23 cellular contexts compared by ENCODE assay signal in genomic region chr11:61862714-61863547, GRCh38. TPM values are rescaled to one million over a fixed set of nuclear protein-coding genes. Genes with fewer than 3 reads are reported as not detected.
DNase-seq lines count a peak whose midpoint lies in the region; ATAC-seq, FAIRE-seq and TF ChIP-seq lines count a peak whose summit lies in the region.
"Had no signal": no experiment of that assay in that cellular context is flagged by ENCODE, and none has a peak within 500 bp of the region (broad histone marks: within the 10 kb centered on the region; RNA-seq: fewer than 3 reads in every experiment).

No MANE protein-coding gene starts in this region.

- DNase-seq in MCF 10A (ENCODE audit: unreplicated experiment) (no peak), mammary epithelial cell (no peak), ELR (ENCODE audit: low read depth) (peak; percentile 14), RWPE2 (ENCODE audit: low spot score) (peak; percentile 56), endothelial cell of umbilical vein (ENCODE audit: low read depth, low spot score) (no peak)
- no peak for DNase-seq in activated naive CD4-positive, alpha-beta T cell treated with Interleukin-2 at 50 U/mL for 16 hours
- DNase-seq: 8988T; Calu3; CD4-positive, alpha-beta memory T cell; DMS53; EL; H9; Kasumi-1; NCI-H1105; NCI-H1694; NCI-H510A; NCI-H82; OCI-M1; SW 1271 had no signal

- H4K20me1 ChIP-seq in mammary epithelial cell (ENCODE audit: insufficient read depth, low read length) (no peaks in the 10 kb centered on the region), endothelial cell of umbilical vein (replicated peaks; ENCODE audit: control insufficient read depth, extremely low read depth, insufficient read depth, low read length) (no peaks in the 10 kb centered on the region)

- H3K4me1 Mint-ChIP-seq in MCF 10A (ENCODE audit: insufficient read depth, unreplicated experiment): peaks cover 6% of the 10 kb centered on the region
- H3K4me1 Mint-ChIP-seq: CD4-positive, alpha-beta memory T cell had no signal

- CTCF ChIA-PET in MCF 10A (lab: Yijun Ruan, JAX) (no interaction called here), mammary epithelial cell (lab: Charles Lee; ENCODE audit: low non-redundant PET) (no interaction called here), endothelial cell of umbilical vein (lab: Charles Lee) (interaction anchor here (1.1 to 1.5 kb wide), 2 partner anchors 66 to 219 kb away, joined by 3 to 5 read pairs; no protein-coding TSS in a partner anchor)

- H3K9me1 ChIP-seq in endothelial cell of umbilical vein (replicated peaks; ENCODE audit: control insufficient read depth, extremely low read depth, insufficient read depth, low read length): no peaks in the 10 kb centered on the region

- H3K4me1 ChIP-seq in mammary epithelial cell (ENCODE audit: insufficient read depth, low read length) (peaks cover 8% of the 10 kb centered on the region), RWPE2 (ENCODE audit: insufficient read depth, poor library complexity, severe bottlenecking) (no peaks in the 10 kb centered on the region), endothelial cell of umbilical vein (ENCODE audit: control insufficient read depth, extremely low read depth, insufficient read depth, low read length) (no peaks in the 10 kb centered on the region)

- no peak for ATAC-seq in RWPE2 (ENCODE audit: low read depth)
- ATAC-seq in GM21515 (IDR thresholded peaks at IDR 0.05; ENCODE audit: unreplicated experiment): no peak
- ATAC-seq in HG03520 (IDR thresholded peaks at IDR 0.05; ENCODE audit: unreplicated experiment): no peak

- WGBS in mammary epithelial cell (ENCODE audit: low coverage, missing lambda C conversion rate): 95% methylated on average over 13 of the region's 18 CpGs

- no peak for FAIRE-seq in endothelial cell of umbilical vein (lab: Jason Lieb, UNC)
- FAIRE-seq: GM12892 had no signal

- TF ChIP-seq POLR2A in endothelial cell of umbilical vein (IDR thresholded peaks at IDR 0.05; ENCODE audit: low read depth, low read length): no peak

- H3K9me3 ChIP-seq in mammary epithelial cell (replicated peaks; ENCODE audit: insufficient read depth, low read length) (no peaks in the 10 kb centered on the region), RWPE2 (ENCODE audit: severe bottlenecking) (no peaks in the 10 kb centered on the region), endothelial cell of umbilical vein (replicated peaks; ENCODE audit: control insufficient read depth, insufficient read depth, low read length) (no peaks in the 10 kb centered on the region)

- H3K27me3 Mint-ChIP-seq in MCF 10A (ENCODE audit: insufficient read depth, unreplicated experiment): no peaks in the 10 kb centered on the region
- H3K27me3 Mint-ChIP-seq: CD4-positive, alpha-beta memory T cell had no signal

- no peak overlapping the region for H2AFZ ChIP-seq in mammary epithelial cell (ENCODE audit: low read depth, low read length)
- no peak overlapping the region for H2AFZ ChIP-seq in endothelial cell of umbilical vein (ENCODE audit: low read depth, low read length)

- intact Hi-C loops in MCF 10A (cut with micrococcal nuclease): no loop called here
- intact Hi-C loops in mammary epithelial cell (cut with micrococcal nuclease): no loop called here
- intact Hi-C loops in endothelial cell of umbilical vein (cut with micrococcal nuclease): no loop called here

- H3K4me2 ChIP-seq in mammary epithelial cell (ENCODE audit: insufficient read depth, low read depth, low read length) (no peak overlapping the region), endothelial cell of umbilical vein (ENCODE audit: insufficient read depth, low read length) (no peak overlapping the region)

- no peak overlapping the region for H3K4me3 Mint-ChIP-seq in MCF 10A (ENCODE audit: unreplicated experiment)
- H3K4me3 Mint-ChIP-seq: CD4-positive, alpha-beta memory T cell; H9; IgD-negative memory B cell had no signal

- dilution Hi-C loops in mammary epithelial cell (cut with HindIII; ENCODE audit: low sequenced_read_pairs) (no loop called here), endothelial cell of umbilical vein (cut with MboI; ENCODE audit: extremely low pct_ligation_motif_present, low sequenced_read_pairs) (no loop called here)

- H3K27ac ChIP-seq in mammary epithelial cell (ENCODE audit: insufficient read depth, low read depth, low read length) (no peak overlapping the region), RWPE2 (ENCODE audit: poor library complexity, severe bottlenecking) (no peak overlapping the region), endothelial cell of umbilical vein (ENCODE audit: insufficient read depth, low read depth, low read length) (no peak overlapping the region)

- peak overlapping the region; percentile 71 for H3K27ac Mint-ChIP-seq in MCF 10A (ENCODE audit: low read depth, unreplicated experiment)
- H3K27ac Mint-ChIP-seq: IgD-negative memory B cell had no signal

- BruUV-seq in MCF 10A (replicated peaks; lab: Mats Ljungman, UMichigan) (no TSS peak), mammary epithelial cell (replicated peaks; lab: Mats Ljungman, UMichigan) (no TSS peak), endothelial cell of umbilical vein (replicated peaks; lab: Mats Ljungman, UMichigan) (no TSS peak)

- POLR2A ChIA-PET in MCF 10A (lab: Yijun Ruan, JAX) (no interaction called here), endothelial cell of umbilical vein (lab: Charles Lee) (no interaction called here)

- H3K9ac ChIP-seq in mammary epithelial cell (ENCODE audit: insufficient read depth, low read length) (no peak overlapping the region), endothelial cell of umbilical vein (replicated peaks; ENCODE audit: extremely low read depth, insufficient read depth, low read length) (no peak overlapping the region)

- in situ Hi-C loops in mammary epithelial cell (cut with MboI; ENCODE audit: low sequenced_read_pairs in 2 of 2): no loop called here

- no peaks in the 10 kb centered on the region for H3K79me2 ChIP-seq in mammary epithelial cell (ENCODE audit: insufficient read depth, low read length)
- no peaks in the 10 kb centered on the region for H3K79me2 ChIP-seq in endothelial cell of umbilical vein (ENCODE audit: control insufficient read depth, insufficient read depth, low read length)

- H3K4me3 ChIP-seq in mammary epithelial cell (replicated peaks in 1 of 3; ENCODE audit: insufficient read depth in 1 of 3, low read depth in 2 of 3, low read length in 3 of 3) (no peak overlapping the region), RWPE2 (ENCODE audit: severe bottlenecking) (no peak overlapping the region), endothelial cell of umbilical vein (replicated peaks in 1 of 3; ENCODE audit: insufficient read depth in 1 of 3, low read depth in 1 of 3, low read length in 3 of 3) (no peak overlapping the region)

- peaks cover 21% of the 10 kb centered on the region for H3K36me3 Mint-ChIP-seq in MCF 10A (ENCODE audit: insufficient read depth, unreplicated experiment)
- H3K36me3 Mint-ChIP-seq: CD4-positive, alpha-beta memory T cell; IgD-negative memory B cell had no signal

- no peaks in the 10 kb centered on the region for H3K9me3 Mint-ChIP-seq in MCF 10A (ENCODE audit: unreplicated experiment)
- H3K9me3 Mint-ChIP-seq: CD4-positive, alpha-beta memory T cell; H9 had no signal

- TF ChIP-seq CTCF in MCF 10A (IDR thresholded peaks at IDR 0.05; ENCODE audit: unreplicated experiment) (no peak), mammary epithelial cell (conservative IDR thresholded peaks at IDR 0.05 in 1 of 2, IDR thresholded peaks at IDR 0.05 in 1 of 2; ENCODE audit: extremely low read depth in 1 of 2, insufficient read depth in 1 of 2, low read depth in 1 of 2, low read length in 2 of 2) (no peak), RWPE2 (IDR thresholded peaks at IDR 0.05; ENCODE audit: poor library complexity, severe bottlenecking) (no peak), endothelial cell of umbilical vein (IDR thresholded peaks at IDR 0.05; ENCODE audit: extremely low read depth in 1 of 2, insufficient read depth in 1 of 2, low read depth in 1 of 2, low read length in 2 of 2) (no peak)

- no peaks in the 10 kb centered on the region for H3K27me3 ChIP-seq in mammary epithelial cell (ENCODE audit: insufficient read depth, low read length)
- H3K27me3 ChIP-seq in RWPE2 (ENCODE audit: insufficient read depth, poor library complexity, severe bottlenecking): no peaks in the 10 kb centered on the region
- no peaks in the 10 kb centered on the region for H3K27me3 ChIP-seq in endothelial cell of umbilical vein (ENCODE audit: control insufficient read depth in 2 of 2, insufficient read depth in 2 of 2, low read length in 2 of 2)

- H3K36me3 ChIP-seq in mammary epithelial cell (ENCODE audit: insufficient read depth, low read length) (no peaks in the 10 kb centered on the region), RWPE2 (ENCODE audit: low read depth) (peaks cover 85% of the 10 kb centered on the region), endothelial cell of umbilical vein (ENCODE audit: control insufficient read depth in 2 of 2, extremely low read depth in 1 of 2, insufficient read depth in 2 of 2, low read length in 2 of 2) (peaks cover 18 to 30% of the 10 kb centered on the region in 2 experiments)

RNA-seq across cellular contexts. Expression of gene FADS3, which starts 28.4 kb away (rescaled TPM):
- total RNA-seq in MCF 10A (2022) (145 and 184 TPM in 2 replicates), mammary epithelial cell (100 to 1,000 TPM; 149 to 429 TPM), endothelial cell of umbilical vein (204 and 216 TPM in 2 replicates)
- polyA plus RNA-seq in mammary epithelial cell (128 TPM), endothelial cell of umbilical vein (346 and 506 TPM in 2 replicates)
- polyA minus RNA-seq in mammary epithelial cell (183 TPM), endothelial cell of umbilical vein (188 and 207 TPM in 2 replicates)
- polyA plus RNA-seq in endothelial cell of umbilical vein (2011; cell fraction: cytosol; rRNA removed): 166 and 243 TPM in 2 replicates
- polyA plus RNA-seq in endothelial cell of umbilical vein (2011; cell fraction: nucleus; rRNA removed): 1,185 and 1,740 TPM in 2 replicates
- polyA plus RNA-seq in endothelial cell of umbilical vein (2012): 114 and 158 TPM in 2 replicates
- polyA minus RNA-seq in endothelial cell of umbilical vein (2011; cell fraction: cytosol; rRNA and poly(A)+ RNA removed): 32.9 TPM
- polyA minus RNA-seq in endothelial cell of umbilical vein (2011; cell fraction: nucleus; rRNA and poly(A)+ RNA removed): 141 and 219 TPM in 2 replicates

RNA-seq across cellular contexts. Expression of gene FADS2, which starts 34.8 kb away (rescaled TPM):
- total RNA-seq in MCF 10A (2022) (7.5 and 20.6 TPM in 2 replicates), mammary epithelial cell (100 to 1,000 TPM in 1 of 2 donors, 10 to 100 TPM in 1; 70.7 to 222 TPM), endothelial cell of umbilical vein (668 and 694 TPM in 2 replicates)
- polyA plus RNA-seq in mammary epithelial cell (314 TPM), endothelial cell of umbilical vein (898 and 969 TPM in 2 replicates)
- polyA minus RNA-seq in mammary epithelial cell (502 TPM), endothelial cell of umbilical vein (1,118 and 1,176 TPM in 2 replicates)
- 619 and 783 TPM in 2 replicates for polyA plus RNA-seq in endothelial cell of umbilical vein (2011; cell fraction: cytosol; rRNA removed)
- 552 and 630 TPM in 2 replicates for polyA plus RNA-seq in endothelial cell of umbilical vein (2011; cell fraction: nucleus; rRNA removed)
- polyA plus RNA-seq in endothelial cell of umbilical vein (2012): 311 and 450 TPM in 2 replicates
- 46.5 TPM for polyA minus RNA-seq in endothelial cell of umbilical vein (2011; cell fraction: cytosol; rRNA and poly(A)+ RNA removed)
- polyA minus RNA-seq in endothelial cell of umbilical vein (2011; cell fraction: nucleus; rRNA and poly(A)+ RNA removed): 172 and 219 TPM in 2 replicates

RNA-seq across cellular contexts. Expression of gene FADS1, which starts 46.1 kb away (rescaled TPM):
- total RNA-seq in MCF 10A (2022) (24.2 and 27.5 TPM in 2 replicates), mammary epithelial cell (10 to 100 TPM; 32.9 to 38.8 TPM), endothelial cell of umbilical vein (109 and 110 TPM in 2 replicates)
- polyA plus RNA-seq in mammary epithelial cell (56.1 TPM), endothelial cell of umbilical vein (121 and 125 TPM in 2 replicates)
- polyA minus RNA-seq in mammary epithelial cell (31.0 TPM), endothelial cell of umbilical vein (192 and 208 TPM in 2 replicates)
- polyA plus RNA-seq in endothelial cell of umbilical vein (2011; cell fraction: cytosol; rRNA removed): 73.0 and 77.1 TPM in 2 replicates
- 79.5 and 82.4 TPM in 2 replicates for polyA plus RNA-seq in endothelial cell of umbilical vein (2011; cell fraction: nucleus; rRNA removed)
- 50.4 and 68.5 TPM in 2 replicates for polyA plus RNA-seq in endothelial cell of umbilical vein (2012)
- polyA minus RNA-seq in endothelial cell of umbilical vein (2011; cell fraction: cytosol; rRNA and poly(A)+ RNA removed): 289 TPM
- 51.4 and 61.8 TPM in 2 replicates for polyA minus RNA-seq in endothelial cell of umbilical vein (2011; cell fraction: nucleus; rRNA and poly(A)+ RNA removed)

RNA-seq across cellular contexts. Expression of gene RAB3IL1, which starts 54.4 kb away (rescaled TPM):
- total RNA-seq in MCF 10A (2022): 2.3 and 4.5 TPM in 2 replicates
- 1 to 10 TPM; 1.4 to 2.3 TPM for total RNA-seq in mammary epithelial cell
- polyA plus RNA-seq in mammary epithelial cell: 1.00 TPM
- polyA minus RNA-seq in mammary epithelial cell: 0.57 TPM
- 1.2 and 3.6 TPM in 2 replicates for total RNA-seq in endothelial cell of umbilical vein
- polyA plus RNA-seq in endothelial cell of umbilical vein: 1.8 and 2.9 TPM in 2 replicates
- polyA plus RNA-seq in endothelial cell of umbilical vein (2011; cell fraction: cytosol; rRNA removed): 0.88 and 1.4 TPM in 2 replicates
- 2.1 TPM in 2 replicates for polyA plus RNA-seq in endothelial cell of umbilical vein (2011; cell fraction: nucleus; rRNA removed)
- polyA plus RNA-seq in endothelial cell of umbilical vein (2012): 1.3 and 3.8 TPM in 2 replicates
- polyA minus RNA-seq in endothelial cell of umbilical vein: 0.89 and 0.90 TPM in 2 replicates
- 7.3 TPM for polyA minus RNA-seq in endothelial cell of umbilical vein (2011; cell fraction: cytosol; rRNA and poly(A)+ RNA removed)
- 0.58 and 0.72 TPM in 2 replicates for polyA minus RNA-seq in endothelial cell of umbilical vein (2011; cell fraction: nucleus; rRNA and poly(A)+ RNA removed)
- polyA plus RNA-seq: CD4-positive, alpha-beta memory T cell; IgD-negative memory B cell had no signal

Comparison
In these comparisons a context has a peak if more than half of its experiments do, and no peak if none do; other contexts are left out.
1. DNase-seq: peak in ELR (single experiment) and RWPE2 (single experiment); none in MCF 10A (single experiment), mammary epithelial cell (single experiment), endothelial cell of umbilical vein (single experiment) and activated naive CD4-positive, alpha-beta T cell treated with Interleukin-2 at 50 U/mL for 16 hours (single experiment).